ENCODE assay signal across 9 cellular contexts in the genomic region with DNA sequence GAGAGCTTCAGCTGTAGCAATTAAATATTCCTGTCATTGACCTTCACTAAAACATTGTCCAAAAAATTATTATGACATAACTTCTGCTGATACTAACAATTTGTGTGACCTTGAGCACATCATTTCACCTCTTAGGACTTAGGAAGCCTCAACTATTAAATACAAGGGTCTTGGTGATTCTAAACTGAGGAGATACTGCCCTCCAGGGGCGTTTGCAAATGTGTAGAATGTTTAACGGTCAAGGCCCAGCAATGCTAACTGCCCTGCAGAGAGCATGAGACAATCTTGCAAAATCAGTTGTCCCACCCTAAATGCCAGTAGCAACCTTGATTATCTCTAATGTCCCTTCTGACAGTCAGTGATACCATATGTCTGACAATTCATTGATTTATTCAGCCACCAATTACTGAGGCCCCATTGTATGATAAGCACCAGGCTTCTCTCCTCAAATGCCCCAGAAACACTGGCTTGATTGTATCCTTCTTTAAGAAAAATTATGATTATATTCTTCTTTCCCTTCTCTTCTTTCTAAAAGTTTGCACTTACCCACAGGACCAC.
DNase-seq lines count a peak whose midpoint lies in the region; ATAC-seq and TF ChIP-seq lines count a peak whose summit lies in the region.
"Had no signal": no experiment of that assay in that cellular context is flagged by ENCODE, and none has a peak within 500 bp of the region (broad histone marks: within the 10 kb centered on the region; RNA-seq: fewer than 3 reads in every experiment).

No MANE protein-coding gene starts in this region.

- no peak for ATAC-seq in GM18498 (IDR thresholded peaks at IDR 0.05; ENCODE audit: unreplicated experiment)
- ATAC-seq in HG02970 (IDR thresholded peaks at IDR 0.05; ENCODE audit: low FRiP score, unreplicated experiment): no peak
- ATAC-seq in HG03135 (IDR thresholded peaks at IDR 0.05; ENCODE audit: unreplicated experiment): no peak

- H3K27me3 ChIP-seq in NT2/D1 (ENCODE audit: insufficient read depth, insufficient read length): no peaks in the 10 kb centered on the region

- H3K4me1 Mint-ChIP-seq in activated naive CD4-positive, alpha-beta T cell treated with anti-CD3 and anti-CD28 coated beads for 36 hours (ENCODE audit: low read depth): no peaks in the 10 kb centered on the region
- H3K4me1 Mint-ChIP-seq in type B pancreatic cell (ENCODE audit: unreplicated experiment): no peaks in the 10 kb centered on the region

- H3K4me3 Mint-ChIP-seq in activated naive CD4-positive, alpha-beta T cell treated with anti-CD3 and anti-CD28 coated beads for 36 hours: no peak overlapping the region
- H3K4me3 Mint-ChIP-seq in type B pancreatic cell: no peak overlapping the region

- peaks cover 9% of the 10 kb centered on the region for H3K9me3 Mint-ChIP-seq in activated naive CD4-positive, alpha-beta T cell treated with anti-CD3 and anti-CD28 coated beads for 36 hours
- no peaks in the 10 kb centered on the region for H3K9me3 Mint-ChIP-seq in type B pancreatic cell

- peak; percentile 19 for DNase-seq in activated naive CD4-positive, alpha-beta T cell treated with anti-CD3 and anti-CD28 coated beads for 36 hours
- no peak for DNase-seq in activated naive CD4-positive, alpha-beta T cell (lab: John Stamatoyannopoulos, UW)
- peak; percentile 28 for DNase-seq in NT2/D1 (ENCODE audit: low read depth, low spot score)
- DNase-seq in glomerular visceral epithelial cell (ENCODE audit: extremely low spot score): peak; percentile 26
- no peak for DNase-seq in type B pancreatic cell (ENCODE audit: extremely low spot score, unreplicated experiment)
- DNase-seq: lower lobe of right lung had no signal

- no peaks in the 10 kb centered on the region for H3K27me3 Mint-ChIP-seq in activated naive CD4-positive, alpha-beta T cell treated with anti-CD3 and anti-CD28 coated beads for 36 hours (ENCODE audit: low read depth)
- no peaks in the 10 kb centered on the region for H3K27me3 Mint-ChIP-seq in type B pancreatic cell

- no peaks in the 10 kb centered on the region for H3K36me3 ChIP-seq in NT2/D1 (ENCODE audit: insufficient read depth, insufficient read length, low read length)
- H3K36me3 ChIP-seq: lower lobe of right lung had no signal

- intact Hi-C loops in activated naive CD4-positive, alpha-beta T cell treated with anti-CD3 and anti-CD28 coated beads for 36 hours (cut with micrococcal nuclease): loop anchor here (1.0 kb wide), 1 partner anchor 288 kb away; no protein-coding TSS in a partner anchor

- TF ChIP-seq CTCF in type B pancreatic cell (conservative IDR thresholded peaks at IDR 0.05): peak; percentile 75

- H3K9ac ChIP-seq in NT2/D1 (ENCODE audit: insufficient read length, low read depth): no peak overlapping the region

- no peaks in the 10 kb centered on the region for H3K4me1 ChIP-seq in NT2/D1 (ENCODE audit: insufficient read depth, insufficient read length)
- H3K4me1 ChIP-seq: lower lobe of right lung had no signal

- CTCF ChIA-PET in activated naive CD4-positive, alpha-beta T cell treated with anti-CD3 and anti-CD28 coated beads for 36 hours (lab: Charles Lee): interaction anchor here (0.9 to 1.8 kb wide), 2 partner anchors 287 to 288 kb away, joined by 3 to 11 read pairs; no protein-coding TSS in a partner anchor

- H3K27ac Mint-ChIP-seq in activated naive CD4-positive, alpha-beta T cell treated with anti-CD3 and anti-CD28 coated beads for 36 hours: no peak overlapping the region
- no peak overlapping the region for H3K27ac Mint-ChIP-seq in type B pancreatic cell

- no peaks in the 10 kb centered on the region for H3K9me3 ChIP-seq in NT2/D1 (ENCODE audit: insufficient read depth, low read length)
- H3K9me3 ChIP-seq: lower lobe of right lung had no signal

- H3K36me3 Mint-ChIP-seq in activated naive CD4-positive, alpha-beta T cell treated with anti-CD3 and anti-CD28 coated beads for 36 hours (ENCODE audit: low read depth): no peaks in the 10 kb centered on the region
- H3K36me3 Mint-ChIP-seq in type B pancreatic cell: no peaks in the 10 kb centered on the region

- no peak overlapping the region for H3K4me3 ChIP-seq in NT2/D1 (ENCODE audit: insufficient read length, low read depth)
- H3K4me3 ChIP-seq: lower lobe of right lung had no signal

Comparison
In these comparisons a context has a peak if more than half of its experiments do, and no peak if none do; other contexts are left out.
1. DNase-seq: peak in activated naive CD4-positive, alpha-beta T cell treated with anti-CD3 and anti-CD28 coated beads for 36 hours (single experiment), NT2/D1 (single experiment) and glomerular visceral epithelial cell (single experiment); none in activated naive CD4-positive, alpha-beta T cell (0 of 4) and type B pancreatic cell (single experiment).